ENCODE assay signal across 30 cellular contexts in the genomic region with DNA sequence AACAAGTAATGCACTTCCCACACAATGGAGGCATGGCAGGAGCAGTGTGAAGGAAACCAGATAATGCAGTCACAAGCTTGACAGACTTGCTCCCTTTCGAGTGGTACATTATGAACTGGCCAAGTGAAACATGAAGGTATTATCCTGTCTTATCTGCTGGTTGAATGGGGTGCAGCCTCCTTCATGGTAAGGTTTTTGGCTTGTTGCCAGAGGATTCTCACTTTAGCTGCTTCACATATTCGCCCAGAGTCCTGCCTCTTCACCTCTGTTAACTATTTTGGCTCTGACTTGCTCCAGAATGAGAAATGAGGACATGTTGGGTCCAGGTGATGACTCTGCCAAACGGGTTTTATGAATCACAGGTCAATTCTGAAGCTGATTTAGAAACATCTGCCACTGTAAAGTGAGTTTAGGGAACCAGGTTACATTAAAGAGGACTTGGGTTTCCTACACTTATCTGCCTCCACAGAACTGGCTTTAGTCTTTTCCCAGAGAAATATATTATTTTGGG. TPM values are rescaled to one million over a fixed set of nuclear protein-coding genes. Genes with fewer than 3 reads are reported as not detected.
"Had no signal": no experiment of that assay in that cellular context is flagged by ENCODE, and none has a peak within 500 bp of the region (broad histone marks: within the 10 kb centered on the region; RNA-seq: fewer than 3 reads in every experiment).

No MANE protein-coding gene starts in this region.

- ATAC-seq: body of pancreas, gastrocnemius medialis, left lung, lower lobe of right lung, natural killer cell, right cardiac atrium had no signal

- H3K27ac ChIP-seq: adrenal gland, body of pancreas, coronary artery, dorsolateral prefrontal cortex, gastrocnemius medialis, left lung, lower lobe of right lung, spleen, tibial nerve, uterus, VCaP had no signal

- H3K36me3 ChIP-seq: adrenal gland, gastrocnemius medialis, left lung, lower lobe of right lung, spleen, tibial nerve, uterus had no signal

- H3K4me3 Mint-ChIP-seq: activated naive CD4-positive, alpha-beta T cell treated with anti-CD3 and anti-CD28 coated beads for 36 hours; activated naive CD8-positive, alpha-beta T cell treated with anti-CD3 and anti-CD28 coated beads for 36 hours; activated T-helper 1 cell treated with anti-CD3 and anti-CD28 coated beads, Interleukin-12 subunit alpha, Interleukin-12 subunit beta, Interleukin-2, Interleukin-4 antibody, amounts not matched to agents 30 ng/mL and 10 ng/mL and 1 ng/mL, durations not matched to agents 14 hours and 24 hours and 36 hours; natural killer cell had no signal

- FAIRE-seq: islet of Langerhans, TTC549 had no signal

- H3K9me3 ChIP-seq: adrenal gland, gastrocnemius medialis, left lung, lower lobe of right lung, uterus had no signal

- DNase-seq: activated CD4-positive, alpha-beta T cell treated with anti-CD3 and anti-CD28 coated beads for 4 hours; activated CD4-positive, alpha-beta T cell treated with anti-CD3 and anti-CD28 coated beads, Interleukin-2, amount 50 U/mL, for 48 hours; activated CD8-positive, alpha-beta memory T cell treated with anti-CD3 and anti-CD28 coated beads for 24 hours; activated effector memory CD4-positive, alpha-beta T cell treated with anti-CD3 and anti-CD28 coated beads, Interleukin-2, amount 50 U/mL, for 16 hours; activated naive CD4-positive, alpha-beta T cell treated with anti-CD3 and anti-CD28 coated beads for 36 hours; activated naive CD8-positive, alpha-beta T cell treated with anti-CD3 and anti-CD28 coated beads for 36 hours; adrenal gland; aorta; body of pancreas; dorsolateral prefrontal cortex; effector memory CD4-positive, alpha-beta T cell; gastrocnemius medialis; glutamatergic neuron; left lung; lower lobe of right lung; mesendoderm; natural killer cell; posterior cingulate gyrus; right cardiac atrium; spleen; stimulated activated naive CD4-positive, alpha-beta T cell treated with Interleukin-2 at 50 U/mL for 16 hours; uterus had no signal

- H3K4me3 ChIP-seq: adrenal gland, body of pancreas, coronary artery, dorsolateral prefrontal cortex, gastrocnemius medialis, left lung, lower lobe of right lung, spleen, tibial nerve, uterus had no signal

- H3K9me3 Mint-ChIP-seq: activated naive CD4-positive, alpha-beta T cell treated with anti-CD3 and anti-CD28 coated beads for 36 hours; activated naive CD8-positive, alpha-beta T cell treated with anti-CD3 and anti-CD28 coated beads for 36 hours; activated T-helper 1 cell treated with anti-CD3 and anti-CD28 coated beads, Interleukin-12 subunit alpha, Interleukin-12 subunit beta, Interleukin-2, Interleukin-4 antibody, amounts not matched to agents 30 ng/mL and 10 ng/mL and 1 ng/mL, durations not matched to agents 14 hours and 24 hours and 36 hours; natural killer cell had no signal

- H3K27ac Mint-ChIP-seq: activated naive CD4-positive, alpha-beta T cell treated with anti-CD3 and anti-CD28 coated beads for 36 hours; activated naive CD8-positive, alpha-beta T cell treated with anti-CD3 and anti-CD28 coated beads for 36 hours; activated T-helper 1 cell treated with anti-CD3 and anti-CD28 coated beads, Interleukin-12 subunit alpha, Interleukin-12 subunit beta, Interleukin-2, Interleukin-4 antibody, amounts not matched to agents 30 ng/mL and 10 ng/mL and 1 ng/mL, durations not matched to agents 14 hours and 24 hours and 36 hours; natural killer cell had no signal

- H3K4me1 Mint-ChIP-seq: activated naive CD8-positive, alpha-beta T cell treated with anti-CD3 and anti-CD28 coated beads for 36 hours; natural killer cell had no signal

- H3K4me1 ChIP-seq: adrenal gland, body of pancreas, gastrocnemius medialis, left lung, lower lobe of right lung, spleen, tibial nerve, uterus had no signal

- H3K27me3 ChIP-seq: adrenal gland, body of pancreas, gastrocnemius medialis, left lung, tibial nerve, uterus had no signal

- H3K36me3 Mint-ChIP-seq: activated naive CD8-positive, alpha-beta T cell treated with anti-CD3 and anti-CD28 coated beads for 36 hours; natural killer cell had no signal

RNA-seq across cellular contexts. Expression of gene CCDC39, which starts 19.5 kb away (rescaled TPM):
- total RNA-seq: activated naive CD4-positive, alpha-beta T cell treated with anti-CD3 and anti-CD28 coated beads for 36 hours; activated naive CD8-positive, alpha-beta T cell treated with anti-CD3 and anti-CD28 coated beads for 36 hours; activated T-helper 1 cell treated with anti-CD3 and anti-CD28 coated beads, Interleukin-12 subunit alpha, Interleukin-12 subunit beta, Interleukin-2, Interleukin-4 antibody, amounts not matched to agents 30 ng/mL and 10 ng/mL and 1 ng/mL, durations not matched to agents 14 hours and 24 hours and 36 hours; cardiac septum; mononuclear cell; natural killer cell; right cardiac atrium had no signal
- polyA plus RNA-seq: aorta, right cardiac atrium had no signal
